Comparison of ENCODE assay signal across 8 cellular contexts in genomic region chr1:109197163-109198042, GRCh38. TPM values are rescaled to one million over a fixed set of nuclear protein-coding genes. Genes with fewer than 3 reads are reported as not detected.
DNase-seq lines count a peak whose midpoint lies in the region; ATAC-seq, FAIRE-seq and TF ChIP-seq lines count a peak whose summit lies in the region.

No MANE protein-coding gene starts in this region.

- peak; percentile 29 for TF ChIP-seq POLR2A in endothelial cell of umbilical vein (IDR thresholded peaks at IDR 0.05; ENCODE audit: low read depth, low read length)

- H3K4me1 Mint-ChIP-seq in Caco-2 (ENCODE audit: low read depth, unreplicated experiment) (peaks cover 8% of the 10 kb centered on the region), neural crest cell (peaks cover 19% of the 10 kb centered on the region)

- peak overlapping the region; percentile 70 for H3K9ac ChIP-seq in endothelial cell of umbilical vein (replicated peaks; ENCODE audit: extremely low read depth, insufficient read depth, low read length)

- H3K4me2 ChIP-seq in endothelial cell of umbilical vein (ENCODE audit: insufficient read depth, low read length), result peak overlapping the region; percentile 68

- no TSS peak for BruUV-seq in Caco-2 (replicated peaks; lab: Mats Ljungman, UMichigan)
- BruUV-seq in endothelial cell of umbilical vein (replicated peaks; lab: Mats Ljungman, UMichigan), result TSS peak; percentile 83

- H3K36me3 ChIP-seq in Caco-2 (ENCODE audit: control insufficient read depth, insufficient read depth, low read length) (no peaks in the 10 kb centered on the region), endothelial cell of umbilical vein (ENCODE audit: control insufficient read depth in 2 of 2, extremely low read depth in 1 of 2, insufficient read depth in 2 of 2, low read length in 2 of 2) (no peaks in the 10 kb centered on the region)

- H3K27me3 ChIP-seq in Caco-2 (replicated peaks; ENCODE audit: control insufficient read depth, insufficient read depth, low read length) (no peaks in the 10 kb centered on the region), endothelial cell of umbilical vein (ENCODE audit: control insufficient read depth in 2 of 2, insufficient read depth in 2 of 2, low read length in 2 of 2) (no peaks in the 10 kb centered on the region)

- dilution Hi-C loops in endothelial cell of umbilical vein (cut with MboI; ENCODE audit: extremely low pct_ligation_motif_present, low sequenced_read_pairs), result no loop called here

- peak overlapping the region; percentile 96 for H3K27ac ChIP-seq in endothelial cell of umbilical vein (ENCODE audit: insufficient read depth, low read depth, low read length)

- intact Hi-C loops in Caco-2 (cut with micrococcal nuclease; ENCODE audit: unreplicated experiment) (no loop called here), endothelial cell of umbilical vein (cut with micrococcal nuclease) (loop anchor here (1.0 kb wide), 2 partner anchors 17 to 85 kb away; a partner anchor contains a TSS), left colon (cut with DNase I, micrococcal nuclease) (no loop called here)

- H3K4me3 Mint-ChIP-seq in Caco-2 (ENCODE audit: unreplicated experiment), result peak overlapping the region; percentile 20
- no peak overlapping the region for H3K4me3 Mint-ChIP-seq in neural crest cell

- H3K9me3 Mint-ChIP-seq in Caco-2 (ENCODE audit: unreplicated experiment) (no peaks in the 10 kb centered on the region), neural crest cell (no peaks in the 10 kb centered on the region)

- DNase-seq in Caco-2 (peak; percentile 54 to 57), MV-4-11 (lab: John Stamatoyannopoulos, UW) (peak; percentile 31), endothelial cell of umbilical vein (ENCODE audit: low read depth, low spot score) (peak; percentile 98), neural crest cell (ENCODE audit: low read depth, low spot score) (no peak), NCI-H187 treated with DMSO at 0.1 percent for 48 hours (lab: John Stamatoyannopoulos, UW) (no peak), left colon (no peak), DMS114 treated with DMSO at 0.1 percent for 48 hours (lab: John Stamatoyannopoulos, UW; ENCODE audit: unreplicated experiment) (no peak)

- TF ChIP-seq CTCF in Caco-2 (IDR thresholded peaks at IDR 0.05; ENCODE audit: insufficient read depth in 1 of 2, low read depth in 1 of 2, low read length in 1 of 2, severe bottlenecking in 1 of 2, unreplicated experiment in 1 of 2) (no peak), endothelial cell of umbilical vein (IDR thresholded peaks at IDR 0.05; ENCODE audit: extremely low read depth in 1 of 2, insufficient read depth in 1 of 2, low read depth in 1 of 2, low read length in 2 of 2) (no peak), neural crest cell (conservative IDR thresholded peaks at IDR 0.05) (no peak)

- FAIRE-seq in endothelial cell of umbilical vein (lab: Jason Lieb, UNC), result peak; percentile 99

- H3K9me3 ChIP-seq in Caco-2 (no peaks in the 10 kb centered on the region), endothelial cell of umbilical vein (replicated peaks; ENCODE audit: control insufficient read depth, insufficient read depth, low read length) (no peaks in the 10 kb centered on the region)

- CTCF ChIA-PET in Caco-2 (lab: Charles Lee) (interaction anchor here (0.6 kb wide), 1 partner anchor 317 kb away, joined by 7 read pairs; no protein-coding TSS in a partner anchor), endothelial cell of umbilical vein (lab: Charles Lee) (interaction anchor here (0.9 to 3.4 kb wide), 5 partner anchors 10 to 203 kb away, joined by 3 to 14 read pairs (median 8); partner anchors contain the start of gene SARS1)

- H3K27me3 Mint-ChIP-seq in Caco-2 (ENCODE audit: insufficient read depth, unreplicated experiment) (no peaks in the 10 kb centered on the region), neural crest cell (ENCODE audit: low read depth) (no peaks in the 10 kb centered on the region)

- no peak for ATAC-seq in left colon
- no peak for ATAC-seq in HG03521 (IDR thresholded peaks at IDR 0.05; ENCODE audit: unreplicated experiment)

- H3K4me3 ChIP-seq in Caco-2 (ENCODE audit: low read depth, low read length), result no peak overlapping the region
- H3K4me3 ChIP-seq in endothelial cell of umbilical vein (replicated peaks in 1 of 3; ENCODE audit: insufficient read depth in 1 of 3, low read depth in 1 of 3, low read length in 3 of 3), result no peak overlapping the region

- POLR2A ChIA-PET in Caco-2 (lab: Charles Lee), result no interaction called here
- POLR2A ChIA-PET in endothelial cell of umbilical vein (lab: Charles Lee), result interaction anchor here (0.6 kb wide), 1 partner anchor 287 kb away, joined by 6 read pairs; the partner anchor contains the start of gene ATXN7L2

- H3K36me3 Mint-ChIP-seq in Caco-2 (ENCODE audit: insufficient read depth, unreplicated experiment) (no peaks in the 10 kb centered on the region), neural crest cell (ENCODE audit: low read depth) (no peaks in the 10 kb centered on the region)

- H3K4me1 ChIP-seq in Caco-2 (peaks cover 8% of the 10 kb centered on the region; the same call in 1 of the 2 replicates), endothelial cell of umbilical vein (ENCODE audit: control insufficient read depth, extremely low read depth, insufficient read depth, low read length) (peaks cover 21% of the 10 kb centered on the region)

- H4K20me1 ChIP-seq in endothelial cell of umbilical vein (replicated peaks; ENCODE audit: control insufficient read depth, extremely low read depth, insufficient read depth, low read length), result no peaks in the 10 kb centered on the region

- H3K79me2 ChIP-seq in endothelial cell of umbilical vein (ENCODE audit: control insufficient read depth, insufficient read depth, low read length), result no peaks in the 10 kb centered on the region

- no peak overlapping the region for H2AFZ ChIP-seq in endothelial cell of umbilical vein (ENCODE audit: low read depth, low read length)

- peak overlapping the region; percentile 73 for H3K27ac Mint-ChIP-seq in Caco-2 (ENCODE audit: unreplicated experiment)
- peak overlapping the region; percentile 14 for H3K27ac Mint-ChIP-seq in neural crest cell (ENCODE audit: unreplicated experiment)

- no peaks in the 10 kb centered on the region for H3K9me1 ChIP-seq in endothelial cell of umbilical vein (replicated peaks; ENCODE audit: control insufficient read depth, extremely low read depth, insufficient read depth, low read length)

TF ChIP-seq in endothelial cell of umbilical vein, 7 proteins besides CTCF, POLR2A, EP300 and RAD21:
- TF ChIP-seq POLR2AphosphoS5 (IDR thresholded peaks at IDR 0.05; ENCODE audit: insufficient read depth, low read depth, low read length) (peak; percentile 97), JUN (IDR thresholded peaks at IDR 0.05; ENCODE audit: borderline replicate concordance, insufficient read depth, insufficient read length, low read depth) (peak; percentile 97), MAX (IDR thresholded peaks at IDR 0.05; ENCODE audit: insufficient read depth, insufficient read length) (no peak), EZH2 (IDR thresholded peaks at IDR 0.05; ENCODE audit: borderline replicate concordance, low read depth, low read length, severe bottlenecking) (no peak), FOS (IDR thresholded peaks at IDR 0.05; ENCODE audit: borderline replicate concordance, insufficient read depth, low read length) (peak; percentile 99), GATA2 (IDR thresholded peaks at IDR 0.05; ENCODE audit: insufficient read depth, insufficient read length, low read depth, low read length) (no peak), MYC (IDR thresholded peaks at IDR 0.05; ENCODE audit: low read depth, low read length) (peak; percentile 5)

RNA-seq across cellular contexts. Expression of gene SARS1, which starts 16.3 kb away (rescaled TPM):
- total RNA-seq in Caco-2 (2022), result 189 and 225 TPM in 2 replicates
- 176 and 178 TPM in 2 replicates for total RNA-seq in endothelial cell of umbilical vein
- 87.8 and 110 TPM in 2 replicates for polyA plus RNA-seq in endothelial cell of umbilical vein
- 146 and 163 TPM in 2 replicates for polyA plus RNA-seq in endothelial cell of umbilical vein (2011; cell fraction: cytosol; rRNA removed)
- 208 and 220 TPM in 2 replicates for polyA plus RNA-seq in endothelial cell of umbilical vein (2011; cell fraction: nucleus; rRNA removed)
- 140 and 165 TPM in 2 replicates for polyA plus RNA-seq in endothelial cell of umbilical vein (2012)
- 108 and 116 TPM in 2 replicates for polyA minus RNA-seq in endothelial cell of umbilical vein
- 72.6 TPM for polyA minus RNA-seq in endothelial cell of umbilical vein (2011; cell fraction: cytosol; rRNA and poly(A)+ RNA removed)
- 49.5 and 68.2 TPM in 2 replicates for polyA minus RNA-seq in endothelial cell of umbilical vein (2011; cell fraction: nucleus; rRNA and poly(A)+ RNA removed)
- total RNA-seq in neural crest cell, result 156 and 158 TPM in 2 replicates
- 100 to 1,000 TPM; 117 to 155 TPM for total RNA-seq in left colon

RNA-seq across cellular contexts. Expression of gene CELSR2, which starts 51.9 kb away (rescaled TPM):
- 7.0 and 8.3 TPM in 2 replicates for total RNA-seq in Caco-2 (2022)
- total RNA-seq in endothelial cell of umbilical vein, result 1.4 and 2.2 TPM in 2 replicates
- polyA plus RNA-seq in endothelial cell of umbilical vein, result 0.76 and 0.90 TPM in 2 replicates
- 0.52 and 0.78 TPM in 2 replicates for polyA plus RNA-seq in endothelial cell of umbilical vein (2011; cell fraction: cytosol; rRNA removed)
- 1.5 and 1.9 TPM in 2 replicates for polyA plus RNA-seq in endothelial cell of umbilical vein (2011; cell fraction: nucleus; rRNA removed)
- 0.83 and 0.86 TPM in 2 replicates for polyA plus RNA-seq in endothelial cell of umbilical vein (2012)
- 2.1 and 2.8 TPM in 2 replicates for polyA minus RNA-seq in endothelial cell of umbilical vein
- polyA minus RNA-seq in endothelial cell of umbilical vein (2011; cell fraction: cytosol; rRNA and poly(A)+ RNA removed), result 11.6 TPM
- 1.4 TPM in 2 replicates for polyA minus RNA-seq in endothelial cell of umbilical vein (2011; cell fraction: nucleus; rRNA and poly(A)+ RNA removed)
- 97.1 and 99.2 TPM in 2 replicates for total RNA-seq in neural crest cell
- 1 to 10 TPM; 3.9 to 4.5 TPM for total RNA-seq in left colon

Comparison
In these comparisons a context has a peak if more than half of its experiments do, and no peak if none do; other contexts are left out.
1. DNase-seq: peak in Caco-2 (2 of 2), MV-4-11 (single experiment) and endothelial cell of umbilical vein (single experiment); none in neural crest cell (single experiment), NCI-H187 treated with DMSO at 0.1 percent for 48 hours (single experiment), left colon (0 of 2) and DMS114 treated with DMSO at 0.1 percent for 48 hours (single experiment).
2. RNA of gene CELSR2, which starts 51.9 kb away (total RNA-seq): 97.1 to 99.2 TPM in neural crest cell; 7.0 to 8.3 TPM in Caco-2, 3.9 to 4.5 TPM in left colon and 1.4 to 2.2 TPM in endothelial cell of umbilical vein; every median in the first group is over 10 times any median in the second.